In genomic region chr1:235688096-235688495, GRCh38 we compare ENCODE assay signal across 18 cellular contexts. TPM values are rescaled to one million over a fixed set of nuclear protein-coding genes. Genes with fewer than 3 reads are reported as not detected.
DNase-seq lines count a peak whose midpoint lies in the region; ATAC-seq, FAIRE-seq and TF ChIP-seq lines count a peak whose summit lies in the region.
"Had no signal": no experiment of that assay in that cellular context is flagged by ENCODE, and none has a peak within 500 bp of the region (broad histone marks: within the 10 kb centered on the region; RNA-seq: fewer than 3 reads in every experiment).

No MANE protein-coding gene starts in this region.

- POLR2A ChIA-PET in HepG2 (lab: Yijun Ruan, JAX) = interaction anchor here (0.6 kb wide), 1 partner anchor 29 kb away, joined by 5 read pairs; no protein-coding TSS in a partner anchor
- POLR2A ChIA-PET in K562 (lab: Yijun Ruan, JAX) = no interaction called here
- POLR2A ChIA-PET in activated CD4-positive, alpha-beta T cell treated with anti-CD3 and anti-CD28 coated beads, Interleukin-2, amount 10 ng/mL, durations not matched to agents 7 days and 5 days (lab: Charles Lee) = no interaction called here

- H3K9me1 ChIP-seq in K562 (ENCODE audit: control insufficient read depth, insufficient read depth, low read length) = no peaks in the 10 kb centered on the region

- H3K4me2 ChIP-seq in HepG2 (ENCODE audit: low read depth, low read length) (no peak overlapping the region), K562 (ENCODE audit: insufficient read depth, low read length) (no peak overlapping the region)
- H3K4me2 ChIP-seq: BLaER1, GM23338 had no signal

- H4K20me1 ChIP-seq in HepG2 (ENCODE audit: insufficient read depth, low read length) = no peaks in the 10 kb centered on the region
- 0 out of 2 replicates have a peak, but pooled peaks cover 3% of the 10 kb centered on the region for H4K20me1 ChIP-seq in K562 (replicated peaks; ENCODE audit: control insufficient read depth, insufficient read depth, low read length)
- H4K20me1 ChIP-seq: BLaER1 had no signal

- H2AFZ ChIP-seq in HepG2 (ENCODE audit: low read length) = no peak overlapping the region
- no peak overlapping the region for H2AFZ ChIP-seq in K562 (ENCODE audit: low read depth, low read length)

- CTCF ChIA-PET in HepG2 (lab: Yijun Ruan, JAX; ENCODE audit: low intra/inter-chr PET ratio, low total read pairs) = no interaction called here
- CTCF ChIA-PET in K562 (lab: Yijun Ruan, JAX; ENCODE audit: low intra/inter-chr PET ratio) = no interaction called here
- CTCF ChIA-PET in activated CD4-positive, alpha-beta T cell treated with anti-CD3 and anti-CD28 coated beads, Interleukin-2, amount 10 ng/mL, durations not matched to agents 7 days and 5 days (lab: Charles Lee) = no interaction called here

- intact Hi-C loops in HepG2 (cut with micrococcal nuclease; ENCODE audit: unreplicated experiment) = no loop called here
- intact Hi-C loops in right lobe of liver (cut with DNase I) = no loop called here
- intact Hi-C loops in K562 (cut with micrococcal nuclease) = no loop called here

- H3K4me3 ChIP-seq in HepG2 (replicated peaks in 1 of 3; ENCODE audit: insufficient read depth in 1 of 3, low read depth in 2 of 3, low read length in 3 of 3) (no peak overlapping the region), right lobe of liver (no peak overlapping the region), K562 (no peak overlapping the region), fibroblast of mammary gland (ENCODE audit: control insufficient read depth, low read depth, low read length) (no peak overlapping the region)
- H3K4me3 ChIP-seq: BLaER1, GM23338 had no signal

- in situ Hi-C loops in HepG2 (cut with HindIII; ENCODE audit: extremely low pct_ligation_motif_present, low pct_unique_long_range_greater_than_20kb) = no loop called here
- in situ Hi-C loops in K562 (cut with MboI) = no loop called here

- TF ChIP-seq POLR2A in HepG2 (IDR thresholded peaks at IDR 0.05; ENCODE audit: insufficient read depth in 1 of 2, low read depth in 2 of 2, low read length in 2 of 2) (no peak), right lobe of liver (IDR thresholded peaks at IDR 0.05) (no peak), K562 (conservative IDR thresholded peaks at IDR 0.05) (no peak)

- no peak overlapping the region for H3K9ac ChIP-seq in HepG2 (ENCODE audit: insufficient read depth, low read depth, low read length)
- no peak overlapping the region for H3K9ac ChIP-seq in K562 (ENCODE audit: insufficient read depth in 1 of 2, low read depth in 2 of 2, low read length in 2 of 2)
- H3K9ac ChIP-seq: BLaER1 had no signal

- H3K27ac Mint-ChIP-seq in activated CD4-positive, alpha-beta T cell treated with anti-CD3 and anti-CD28 coated beads, Interleukin-2, amount 10 ng/mL, durations not matched to agents 7 days and 5 days = no peak overlapping the region
- H3K27ac Mint-ChIP-seq: CD8-positive, alpha-beta T cell; GM23338; HFFc6 had no signal

- H3K9me3 Mint-ChIP-seq in activated CD4-positive, alpha-beta T cell treated with anti-CD3 and anti-CD28 coated beads, Interleukin-2, amount 10 ng/mL, durations not matched to agents 7 days and 5 days = no peaks in the 10 kb centered on the region
- H3K9me3 Mint-ChIP-seq: CD8-positive, alpha-beta T cell; GM23338; HFFc6 had no signal

- BruUV-seq in HepG2 (replicated peaks; lab: Mats Ljungman, UMichigan) (no TSS peak), K562 (replicated peaks; lab: Mats Ljungman, UMichigan) (no TSS peak)

- TF ChIP-seq CTCF in HepG2 (CRISPR knock-in tag; IDR thresholded peaks at IDR 0.05) (no peak), right lobe of liver (IDR thresholded peaks at IDR 0.05) (no peak), K562 (IDR thresholded peaks at IDR 0.05 in 2 of 3, conservative IDR thresholded peaks at IDR 0.05 in 1 of 3; ENCODE audit: insufficient read depth in 2 of 3, low read depth in 1 of 3, low read length in 3 of 3) (no peak), fibroblast of mammary gland (conservative IDR thresholded peaks at IDR 0.05; ENCODE audit: control insufficient read depth, insufficient read depth, low read depth, low read length) (no peak)

- H3K27me3 Mint-ChIP-seq in activated CD4-positive, alpha-beta T cell treated with anti-CD3 and anti-CD28 coated beads, Interleukin-2, amount 10 ng/mL, durations not matched to agents 7 days and 5 days = no peaks in the 10 kb centered on the region

- no peaks in the 10 kb centered on the region for H3K4me1 Mint-ChIP-seq in activated CD4-positive, alpha-beta T cell treated with anti-CD3 and anti-CD28 coated beads, Interleukin-2, amount 10 ng/mL, durations not matched to agents 7 days and 5 days
- H3K4me1 Mint-ChIP-seq: CD14-positive monocyte, GM23338 had no signal

- H3K27me3 ChIP-seq in HepG2 (ENCODE audit: control insufficient read depth in 1 of 2, insufficient read depth in 2 of 2, low read length in 2 of 2) = no peaks in the 10 kb centered on the region
- no peaks in the 10 kb centered on the region for H3K27me3 ChIP-seq in right lobe of liver
- H3K27me3 ChIP-seq in K562 (ENCODE audit: control insufficient read depth in 2 of 2, insufficient read depth in 2 of 2, low read length in 2 of 2) = peaks cover 14 to 16% of the 10 kb centered on the region in 2 experiments
- H3K27me3 ChIP-seq: BLaER1 had no signal

- TF ChIP-seq RAD21 in HepG2 (CRISPR knock-in tag; IDR thresholded peaks at IDR 0.05) (no peak), K562 (CRISPR knock-in tag; conservative IDR thresholded peaks at IDR 0.05 in 1 of 2, IDR thresholded peaks at IDR 0.05 in 1 of 2) (no peak)

- ATAC-seq in HepG2 (no peak), right lobe of liver (no peak), K562 (no peak)
- ATAC-seq: CD8-positive, alpha-beta T cell; GM23338 had no signal

- 78% methylated on average over 3 of the region's 3 CpGs for WGBS in HepG2 (ENCODE audit: low lambda C conversion rate)
- 91% methylated on average over 3 of the region's 3 CpGs for WGBS in right lobe of liver (ENCODE audit: insufficient coverage, low coverage, low lambda C conversion rate, missing lambda C conversion rate)
- 0% methylated on average over 3 of the region's 3 CpGs for WGBS in K562 (ENCODE audit: insufficient coverage, low coverage, missing lambda C conversion rate)

- FAIRE-seq in HepG2 (lab: Jason Lieb, UNC) (no peak), K562 (lab: Jason Lieb, UNC) (no peak)
- FAIRE-seq: H54 had no signal

- DNase-seq in HepG2 (ENCODE audit: low spot score) (no peak), right lobe of liver (no peak), K562 (ENCODE audit: extremely low read depth in 1 of 4, low spot score in 3 of 4) (no peak), fibroblast of mammary gland (ENCODE audit: low read depth) (peak; percentile 21), globus pallidus (ENCODE audit: low spot score) (no peak)
- no peak for DNase-seq in activated CD4-positive, alpha-beta T cell treated with anti-CD3 and anti-CD28 coated beads, Interleukin-2, amount 10 ng/mL, durations not matched to agents 7 days and 5 days
- no peak for DNase-seq in activated CD8-positive, alpha-beta memory T cell treated with anti-CD3 and anti-CD28 coated beads, Interleukin-2, amount 50 U/mL, for 4 hours
- DNase-seq: 8988T; Calu3; CD8-positive, alpha-beta T cell; DMS79 treated with DMSO at 0.1 percent for 48 hours; GF-D8; HCEC 1CT; HFFc6 had no signal

- H3K27ac ChIP-seq in HepG2 (ENCODE audit: extremely low read length, insufficient read depth, low read length) (no peak overlapping the region), right lobe of liver (no peak overlapping the region), K562 (ENCODE audit: extremely low read depth, low read depth, low read length) (no peak overlapping the region)
- H3K27ac ChIP-seq: BLaER1 had no signal

- H3K36me3 ChIP-seq in HepG2 (replicated peaks in 1 of 2; ENCODE audit: control insufficient read depth in 1 of 2, insufficient read depth in 2 of 2, low read length in 2 of 2) = no peaks in the 10 kb centered on the region
- H3K36me3 ChIP-seq in right lobe of liver = peaks cover 0 to 6% (median 2%) of the 10 kb centered on the region in 4 donors
- no peaks in the 10 kb centered on the region for H3K36me3 ChIP-seq in K562 (ENCODE audit: control insufficient read depth, insufficient read depth, low read length)

- TF ChIP-seq EP300 in HepG2 (IDR thresholded peaks at IDR 0.05; ENCODE audit: low read depth in 2 of 2, low read length in 2 of 2) (no peak), HepG2 (CRISPR knock-in tag; IDR thresholded peaks at IDR 0.05; ENCODE audit: borderline replicate concordance) (no peak), K562 (IDR thresholded peaks at IDR 0.05; ENCODE audit: low read length) (no peak)

- H3K4me1 ChIP-seq in HepG2 (ENCODE audit: insufficient read depth, low read length) = no peaks in the 10 kb centered on the region
- H3K4me1 ChIP-seq in right lobe of liver = no peaks in the 10 kb centered on the region
- H3K4me1 ChIP-seq in K562 (replicated peaks in 1 of 2; ENCODE audit: control insufficient read depth in 2 of 2, insufficient read depth in 2 of 2, low read length in 2 of 2) = no peaks in the 10 kb centered on the region
- H3K4me1 ChIP-seq: BLaER1 had no signal

- H3K4me3 Mint-ChIP-seq in activated CD4-positive, alpha-beta T cell treated with anti-CD3 and anti-CD28 coated beads, Interleukin-2, amount 10 ng/mL, durations not matched to agents 7 days and 5 days = no peak overlapping the region
- H3K4me3 Mint-ChIP-seq: CD14-positive monocyte; CD8-positive, alpha-beta T cell; GM23338; HFFc6 had no signal

- no peaks in the 10 kb centered on the region for H3K79me2 ChIP-seq in HepG2 (ENCODE audit: insufficient read depth, low read length)
- no peaks in the 10 kb centered on the region for H3K79me2 ChIP-seq in K562 (ENCODE audit: control insufficient read depth, insufficient read depth, low read length)

- H3K9me3 ChIP-seq in HepG2 (ENCODE audit: low read length) (no peaks in the 10 kb centered on the region), right lobe of liver (no peaks in the 10 kb centered on the region), K562 (replicated peaks; ENCODE audit: control insufficient read depth, insufficient read depth, low read depth, low read length) (no peaks in the 10 kb centered on the region)
- H3K9me3 ChIP-seq: BLaER1 had no signal

- H3K36me3 Mint-ChIP-seq in activated CD4-positive, alpha-beta T cell treated with anti-CD3 and anti-CD28 coated beads, Interleukin-2, amount 10 ng/mL, durations not matched to agents 7 days and 5 days (ENCODE audit: low read depth) = peaks cover 15% of the 10 kb centered on the region

RNA-seq across cellular contexts. Expression of gene GNG4, which starts 38.5 kb away (rescaled TPM):
- total RNA-seq in HepG2 (2016; rRNA removed; fragmentation: Illumina TruSeq; extraction: Trizol) (27.1 and 37.9 TPM in 2 replicates), right lobe of liver (under 1 TPM in 2 of 6 experiments, not detected in 4; 0.18 to 0.50 TPM), K562 (2014; rRNA removed) (not detected in 2 replicates), K562 (2014; rRNA removed; fragmentation: Illumina TruSeq; extraction: Trizol) (not detected in 2 replicates), K562 (2015; rRNA removed; fragmentation: Illumina TruSeq; extraction: Trizol) (not detected in 2 replicates), K562 (2021) (0.11 and 0.58 TPM in 2 replicates)
- total RNA-seq in HepG2 (2016; cell fraction: cytosol; rRNA removed; fragmentation: Illumina TruSeq; extraction: Trizol; ENCODE audit: low read depth) = 28.1 and 31.3 TPM in 2 replicates
- 27.0 and 27.4 TPM in 2 replicates for total RNA-seq in HepG2 (2016; cell fraction: insoluble cytoplasmic fraction; rRNA removed; fragmentation: Illumina TruSeq; extraction: Trizol)
- 74.8 and 75.1 TPM in 2 replicates for total RNA-seq in HepG2 (2016; cell fraction: membrane; rRNA removed; fragmentation: Illumina TruSeq; extraction: Trizol)
- 9.7 and 12.9 TPM in 2 replicates for total RNA-seq in HepG2 (2016; cell fraction: nucleus; rRNA removed; fragmentation: Illumina TruSeq; extraction: Trizol)
- polyA plus RNA-seq in HepG2 (2011; rRNA removed) (64.3 and 69.5 TPM in 2 replicates), K562 (2011; rRNA removed) (0.14 and 0.31 TPM in 2 replicates), K562 (2014; fragmentation: Illumina TruSeq; extraction: Trizol) (0.10 TPM in 1 of 2 replicates, not detected in the other), K562 (2014; fragmentation: Nextera tagmentation; extraction: Ambion mirVana) (under 1 TPM; 0.06 TPM), K562 (2014; rRNA removed) (0.08 TPM in 1 of 2 replicates, not detected in the other)
- polyA plus RNA-seq in HepG2 (2011; cell fraction: cytosol; rRNA removed) = 72.9 and 80.9 TPM in 2 replicates
- 15.1 and 22.2 TPM in 2 replicates for polyA plus RNA-seq in HepG2 (2011; cell fraction: nucleus; rRNA removed)
- 49.1 and 73.9 TPM in 2 replicates for polyA plus RNA-seq in HepG2 (2012)
- polyA plus RNA-seq in HepG2 (2016; cell fraction: cytosol; fragmentation: Illumina TruSeq; extraction: Trizol; ENCODE audit: low read depth) = 94.4 and 111 TPM in 2 replicates
- polyA plus RNA-seq in HepG2 (2016; cell fraction: insoluble cytoplasmic fraction; fragmentation: Illumina TruSeq; extraction: Trizol; ENCODE audit: low read depth) = 59.8 and 79.1 TPM in 2 replicates
- polyA plus RNA-seq in HepG2 (2016; cell fraction: membrane; fragmentation: Illumina TruSeq; extraction: Trizol; ENCODE audit: low read depth) = 164 and 165 TPM in 2 replicates
- 39.1 and 40.5 TPM in 2 replicates for polyA plus RNA-seq in HepG2 (2016; cell fraction: nucleus; fragmentation: Illumina TruSeq; extraction: Trizol; ENCODE audit: insufficient read depth, low read depth)
- 0.07 and 47.0 TPM in 2 replicates for polyA minus RNA-seq in HepG2 (2011; rRNA and poly(A)+ RNA removed; ENCODE audit: low replicate concordance)
- 35.9 and 45.7 TPM in 2 replicates for polyA minus RNA-seq in HepG2 (2011; cell fraction: cytosol; rRNA and poly(A)+ RNA removed)
- 7.2 and 9.6 TPM in 2 replicates for polyA minus RNA-seq in HepG2 (2011; cell fraction: nucleus; rRNA and poly(A)+ RNA removed)
- 0.16 TPM in 1 of 2 replicates, not detected in the other for total RNA-seq in K562 (2011; cell fraction: chromatin; rRNA removed; ENCODE audit: low replicate concordance)
- 0.17 TPM in 1 of 2 replicates, not detected in the other for total RNA-seq in K562 (2011; cell fraction: nucleolus; rRNA removed)
- total RNA-seq in K562 (2011; cell fraction: nucleoplasm; rRNA removed) = not detected in 2 replicates
- polyA plus RNA-seq in K562 (2011; cell fraction: cytosol; rRNA removed) = 0.13 and 0.72 TPM in 2 replicates
- polyA plus RNA-seq in K562 (2011; cell fraction: nucleus; rRNA removed) = 0.04 TPM in 1 of 2 replicates, not detected in the other
- polyA plus RNA-seq in K562 (2012) = 0.13 and 0.21 TPM in 2 replicates
- 0.21 TPM in 1 of 2 replicates, not detected in the other for polyA minus RNA-seq in K562 (2011; rRNA and poly(A)+ RNA removed)
- 0.27 TPM in 1 of 2 replicates, not detected in the other for polyA minus RNA-seq in K562 (2011; cell fraction: cytosol; rRNA and poly(A)+ RNA removed)
- polyA minus RNA-seq in K562 (2011; cell fraction: nucleus; rRNA and poly(A)+ RNA removed) = not detected in 2 replicates
- total RNA-seq in activated CD4-positive, alpha-beta T cell treated with anti-CD3 and anti-CD28 coated beads, Interleukin-2, amount 10 ng/mL, durations not matched to agents 7 days and 5 days = under 1 TPM; 0.37 to 0.42 TPM
- polyA plus RNA-seq: CD14-positive monocyte had no signal

Comparison
In these comparisons a context has a peak if more than half of its experiments do, and no peak if none do; other contexts are left out.
1. RNA of gene GNG4, which starts 38.5 kb away (total RNA-seq): 9.7 to 75.1 TPM in HepG2; 0.37 to 0.42 TPM in activated CD4-positive, alpha-beta T cell treated with anti-CD3 and anti-CD28 coated beads, Interleukin-2, amount 10 ng/mL, durations not matched to agents 7 days and 5 days, 0.11 to 0.58 TPM in K562 and 0.18 to 0.50 TPM in right lobe of liver; every median in the first group is over 4 times any median in the second.
2. Of the 241 proteins assayed by ChIP-seq in both HepG2 and K562: peak only in HepG2: none; only in K562: CEBPG; in both: CEBPB; in neither: 237; mixed calls (peak in some experiments, not most) for 2.